ENCODE assay signal across 19 cellular contexts in the genomic region with DNA sequence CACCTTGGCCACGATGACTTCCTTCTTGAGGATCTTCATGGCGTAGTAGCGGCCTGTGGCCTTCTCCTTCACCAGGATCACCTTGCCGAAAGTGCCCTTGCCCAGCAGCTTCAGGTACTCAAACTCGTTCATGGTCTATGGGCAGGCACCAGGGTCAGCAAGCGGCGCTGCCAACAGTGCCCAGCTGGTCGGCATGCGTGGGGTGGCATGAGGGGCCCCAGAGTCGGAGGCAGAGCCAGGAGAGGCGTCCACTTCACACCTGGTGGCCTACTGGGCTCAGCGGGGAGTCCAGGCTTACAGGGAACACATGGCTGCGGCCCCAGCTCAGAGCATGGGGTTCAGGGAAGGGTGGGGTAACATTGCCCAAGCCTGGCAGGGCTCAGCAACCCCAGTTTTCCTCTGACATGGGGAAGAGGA. TPM values are rescaled to one million over a fixed set of nuclear protein-coding genes. Genes with fewer than 3 reads are reported as not detected.
DNase-seq lines count a peak whose midpoint lies in the region; ATAC-seq, FAIRE-seq and TF ChIP-seq lines count a peak whose summit lies in the region.
"Had no signal": no experiment of that assay in that cellular context is flagged by ENCODE, and none has a peak within 500 bp of the region (broad histone marks: within the 10 kb centered on the region; RNA-seq: fewer than 3 reads in every experiment).

No MANE protein-coding gene starts in this region.

- H3K79me1 ChIP-seq in neuronal stem cell (ENCODE audit: low read depth, low read length): peaks cover 14% of the 10 kb centered on the region

- H2BK5ac ChIP-seq in neuronal stem cell (ENCODE audit: low read length): no peak overlapping the region

- peaks cover 46% of the 10 kb centered on the region for H3K36me3 Mint-ChIP-seq in activated CD8-positive, alpha-beta memory T cell treated with anti-CD3 and anti-CD28 coated beads, Interleukin-2, amount 10 ng/mL, durations not matched to agents 7 days and 5 days

- H3K9me3 Mint-ChIP-seq in activated CD8-positive, alpha-beta memory T cell treated with anti-CD3 and anti-CD28 coated beads, Interleukin-2, amount 10 ng/mL, durations not matched to agents 7 days and 5 days (ENCODE audit: low read depth): no peaks in the 10 kb centered on the region
- H3K9me3 Mint-ChIP-seq: CD4-positive, alpha-beta memory T cell had no signal

- H3K4me2 ChIP-seq in HepG2 (ENCODE audit: low read depth, low read length): no peak overlapping the region
- no peak overlapping the region for H3K4me2 ChIP-seq in neuronal stem cell (ENCODE audit: insufficient read depth, low read length, poor library complexity, severe bottlenecking)
- H3K4me2 ChIP-seq: A549 had no signal

- no peak overlapping the region for H2BK15ac ChIP-seq in neuronal stem cell (ENCODE audit: low read length)

- ATAC-seq in HepG2 (no peak), right lobe of liver (no peak)
- ATAC-seq in activated CD8-positive, alpha-beta memory T cell treated with anti-CD3 and anti-CD28 coated beads, Interleukin-2, amount 10 ng/mL, durations not matched to agents 7 days and 5 days: no peak

- no peak overlapping the region for H3K9ac ChIP-seq in HepG2 (ENCODE audit: insufficient read depth, low read depth, low read length)
- H3K9ac ChIP-seq in neuronal stem cell (ENCODE audit: low read depth, low read length, poor library complexity): no peak overlapping the region
- no peak overlapping the region for H3K9ac ChIP-seq in colonic mucosa (ENCODE audit: low read depth in 2 of 2, low read length in 2 of 2)

- CTCF ChIA-PET in HepG2 (lab: Yijun Ruan, JAX; ENCODE audit: low intra/inter-chr PET ratio, low total read pairs): no interaction called here
- CTCF ChIA-PET in activated CD8-positive, alpha-beta memory T cell treated with anti-CD3 and anti-CD28 coated beads, Interleukin-2, amount 10 ng/mL, durations not matched to agents 7 days and 5 days (lab: Charles Lee): interaction anchor here (0.7 to 1.1 kb wide), 2 partner anchors 51 kb away, joined by 4 to 5 read pairs; no protein-coding TSS in a partner anchor

- H3K79me2 ChIP-seq in HepG2 (ENCODE audit: insufficient read depth, low read length): no peaks in the 10 kb centered on the region

- H3K27me3 Mint-ChIP-seq in activated CD8-positive, alpha-beta memory T cell treated with anti-CD3 and anti-CD28 coated beads, Interleukin-2, amount 10 ng/mL, durations not matched to agents 7 days and 5 days: no peaks in the 10 kb centered on the region
- H3K27me3 Mint-ChIP-seq: CD4-positive, alpha-beta memory T cell had no signal

- H3K27ac Mint-ChIP-seq in activated CD8-positive, alpha-beta memory T cell treated with anti-CD3 and anti-CD28 coated beads, Interleukin-2, amount 10 ng/mL, durations not matched to agents 7 days and 5 days: no peak overlapping the region

- H4K8ac ChIP-seq in neuronal stem cell (ENCODE audit: low read depth, low read length): no peak overlapping the region

- intact Hi-C loops in HepG2 (cut with micrococcal nuclease; ENCODE audit: unreplicated experiment): no loop called here
- intact Hi-C loops in right lobe of liver (cut with DNase I): no loop called here
- intact Hi-C loops in prostate gland (cut with DNase I): no loop called here
- intact Hi-C loops in colonic mucosa (cut with DNase I): loop anchor here (10.0 kb wide), 1 partner anchor 280 kb away; no protein-coding TSS in a partner anchor

- no peak overlapping the region for H2BK12ac ChIP-seq in neuronal stem cell (ENCODE audit: low read length)

- H3K36me3 ChIP-seq in HepG2 (replicated peaks in 1 of 2; ENCODE audit: control insufficient read depth in 1 of 2, insufficient read depth in 2 of 2, low read length in 2 of 2): peaks cover 25 to 38% of the 10 kb centered on the region in 2 experiments; a peak in 4 of 5 replicates
- peaks cover 0 to 28% (median 11%) of the 10 kb centered on the region in 4 donors for H3K36me3 ChIP-seq in right lobe of liver
- H3K36me3 ChIP-seq in neuronal stem cell (replicated peaks in 1 of 2; ENCODE audit: control insufficient read depth in 2 of 2, insufficient read depth in 2 of 2, low read length in 2 of 2): peaks cover 48 to 74% of the 10 kb centered on the region in 2 donors
- H3K36me3 ChIP-seq in prostate gland: peaks cover 0 to 10% of the 10 kb centered on the region in 2 donors
- peaks cover 3% of the 10 kb centered on the region for H3K36me3 ChIP-seq in colonic mucosa

- no peaks in the 10 kb centered on the region for H3K27me3 ChIP-seq in HepG2 (ENCODE audit: control insufficient read depth in 1 of 2, insufficient read depth in 2 of 2, low read length in 2 of 2)
- H3K27me3 ChIP-seq in right lobe of liver: no peaks in the 10 kb centered on the region
- H3K27me3 ChIP-seq in neuronal stem cell (ENCODE audit: control insufficient read depth in 3 of 3, insufficient read depth in 3 of 3, low read depth in 1 of 3, low read length in 3 of 3): no peaks in the 10 kb centered on the region
- no peaks in the 10 kb centered on the region for H3K27me3 ChIP-seq in prostate gland (replicated peaks; ENCODE audit: insufficient read depth)
- no peaks in the 10 kb centered on the region for H3K27me3 ChIP-seq in colonic mucosa

- WGBS in HepG2 (ENCODE audit: low lambda C conversion rate): 87% methylated on average over 11 of the region's 13 CpGs
- 100% methylated on average over 8 of the region's 13 CpGs for WGBS in right lobe of liver (ENCODE audit: insufficient coverage, low coverage, low lambda C conversion rate, missing lambda C conversion rate)
- no CpG with 5 or more reads among the region's 13 CpGs for WGBS in neuronal stem cell (ENCODE audit: extremely low coverage in 2 of 2, insufficient read length in 2 of 2, insufficient replicate concordance in 1 of 2), 2 donors
- WGBS in prostate gland: 85% methylated on average over 13 of the region's 13 CpGs

- TF ChIP-seq EP300 in HepG2 (IDR thresholded peaks at IDR 0.05; ENCODE audit: low read depth in 2 of 2, low read length in 2 of 2) (no peak), HepG2 (CRISPR knock-in tag; IDR thresholded peaks at IDR 0.05; ENCODE audit: borderline replicate concordance) (no peak)

- in situ Hi-C loops in HepG2 (cut with HindIII; ENCODE audit: extremely low pct_ligation_motif_present, low pct_unique_long_range_greater_than_20kb): no loop called here

- H3K4me1 ChIP-seq in HepG2 (ENCODE audit: insufficient read depth, low read length): 0 out of 2 replicates have a peak, but pooled peaks cover under 1% of the 10 kb centered on the region
- no peaks in the 10 kb centered on the region for H3K4me1 ChIP-seq in right lobe of liver
- peaks cover 0 to 24% of the 10 kb centered on the region in 2 donors for H3K4me1 ChIP-seq in neuronal stem cell (ENCODE audit: control insufficient read depth in 2 of 2, insufficient read depth in 1 of 2, low read depth in 1 of 2, low read length in 2 of 2)
- H3K4me1 ChIP-seq in prostate gland (replicated peaks): peaks cover 20% of the 10 kb centered on the region
- no peaks in the 10 kb centered on the region for H3K4me1 ChIP-seq in colonic mucosa
- H3K4me1 ChIP-seq: A549 had no signal

- 0 out of 2 replicates have a peak, but pooled peaks cover 3% of the 10 kb centered on the region for H4K20me1 ChIP-seq in HepG2 (ENCODE audit: insufficient read depth, low read length)

- H2BK120ac ChIP-seq in neuronal stem cell (ENCODE audit: low read depth, low read length): no peak overlapping the region

- H3K18ac ChIP-seq in neuronal stem cell (ENCODE audit: low read length): no peak overlapping the region

- no peak overlapping the region for H3K4ac ChIP-seq in neuronal stem cell (ENCODE audit: low read length)

- H3K4me3 Mint-ChIP-seq in activated CD8-positive, alpha-beta memory T cell treated with anti-CD3 and anti-CD28 coated beads, Interleukin-2, amount 10 ng/mL, durations not matched to agents 7 days and 5 days: no peak overlapping the region
- H3K4me3 Mint-ChIP-seq: CD14-positive monocyte; CD4-positive, alpha-beta memory T cell had no signal

- no peak for TF ChIP-seq RAD21 in HepG2 (CRISPR knock-in tag; IDR thresholded peaks at IDR 0.05)

- H2AK5ac ChIP-seq in neuronal stem cell (ENCODE audit: low read depth, low read length): no peak overlapping the region

- H2AFZ ChIP-seq in HepG2 (ENCODE audit: low read length) (no peak overlapping the region), neuronal stem cell (ENCODE audit: low read length) (no peak overlapping the region)

- H3K27ac ChIP-seq in HepG2 (ENCODE audit: extremely low read length, insufficient read depth, low read length) (no peak overlapping the region), right lobe of liver (no peak overlapping the region), neuronal stem cell (replicated peaks; ENCODE audit: low read length) (no peak overlapping the region), prostate gland (peak overlapping the region; percentile 58 to 73), colonic mucosa (no peak overlapping the region)
- H3K27ac ChIP-seq: 22Rv1, A549 had no signal

- H3K14ac ChIP-seq in neuronal stem cell (ENCODE audit: low read length): no peak overlapping the region

- no peaks in the 10 kb centered on the region for H3K4me1 Mint-ChIP-seq in activated CD8-positive, alpha-beta memory T cell treated with anti-CD3 and anti-CD28 coated beads, Interleukin-2, amount 10 ng/mL, durations not matched to agents 7 days and 5 days
- H3K4me1 Mint-ChIP-seq: CD14-positive monocyte; CD4-positive, alpha-beta memory T cell had no signal

- POLR2A ChIA-PET in HepG2 (lab: Yijun Ruan, JAX): no interaction called here

- peak overlapping the region; percentile 55 for H3K23ac ChIP-seq in neuronal stem cell (ENCODE audit: low read depth, low read length, poor library complexity)

- H3K4me3 ChIP-seq in HepG2 (replicated peaks in 1 of 3; ENCODE audit: insufficient read depth in 1 of 3, low read depth in 2 of 3, low read length in 3 of 3) (no peak overlapping the region), right lobe of liver (no peak overlapping the region), neuronal stem cell (ENCODE audit: low read length in 2 of 2) (no peak overlapping the region), prostate gland (no peak overlapping the region), colonic mucosa (no peak overlapping the region)
- H3K4me3 ChIP-seq: A549 had no signal

- TF ChIP-seq POLR2A in HepG2 (IDR thresholded peaks at IDR 0.05; ENCODE audit: insufficient read depth in 1 of 2, low read depth in 2 of 2, low read length in 2 of 2) (no peak), right lobe of liver (IDR thresholded peaks at IDR 0.05) (no peak), prostate gland (IDR thresholded peaks at IDR 0.05) (no peak)

- H3K9me3 ChIP-seq in HepG2 (ENCODE audit: low read length): peaks cover 8% of the 10 kb centered on the region
- no peaks in the 10 kb centered on the region for H3K9me3 ChIP-seq in right lobe of liver
- peaks cover 11 to 16% of the 10 kb centered on the region in 2 donors for H3K9me3 ChIP-seq in neuronal stem cell (replicated peaks in 1 of 2; ENCODE audit: control insufficient read depth in 2 of 2, insufficient read depth in 1 of 2, low read depth in 1 of 2, low read length in 2 of 2)
- no peaks in the 10 kb centered on the region for H3K9me3 ChIP-seq in prostate gland
- H3K9me3 ChIP-seq in colonic mucosa: no peaks in the 10 kb centered on the region

- BruUV-seq in HepG2 (replicated peaks; lab: Mats Ljungman, UMichigan): no TSS peak

- no peak for TF ChIP-seq CTCF in HepG2 (CRISPR knock-in tag; IDR thresholded peaks at IDR 0.05)
- no peak for TF ChIP-seq CTCF in right lobe of liver (IDR thresholded peaks at IDR 0.05)
- TF ChIP-seq CTCF in prostate gland (IDR thresholded peaks at IDR 0.05): no peak
- TF ChIP-seq CTCF in colonic mucosa (IDR thresholded peaks at IDR 0.05): no peak

- H4K91ac ChIP-seq in neuronal stem cell (ENCODE audit: low read depth, low read length, poor library complexity): no peak overlapping the region

- FAIRE-seq in HepG2 (lab: Jason Lieb, UNC): no peak
- FAIRE-seq: A549, HTR-8/SVneo had no signal

- DNase-seq in HepG2 (ENCODE audit: low spot score): no peak
- no peak for DNase-seq in right lobe of liver
- no peak for DNase-seq in neuronal stem cell (ENCODE audit: low spot score)
- no peak for DNase-seq in prostate gland (ENCODE audit: low spot score)
- no peak for DNase-seq in activated CD8-positive, alpha-beta memory T cell treated with anti-CD3 and anti-CD28 coated beads, Interleukin-2, amount 10 ng/mL, durations not matched to agents 7 days and 5 days
- DNase-seq in mucosa of gallbladder (ENCODE audit: low spot score): no peak
- no peak for DNase-seq in colonic mucosa
- no peak for DNase-seq in RPMI8226
- DNase-seq: AML-193; CD4-positive, alpha-beta memory T cell; DMS153; DMS79; GDM1; GOT3; H7 had no signal

RNA-seq across cellular contexts. Expression of a gene that starts 20.5 kb away (rescaled TPM):
- total RNA-seq in HepG2 (2016; rRNA removed; fragmentation: Illumina TruSeq; extraction: Trizol): 85.7 and 96.2 TPM in 2 replicates
- total RNA-seq in HepG2 (2016; cell fraction: cytosol; rRNA removed; fragmentation: Illumina TruSeq; extraction: Trizol; ENCODE audit: low read depth): 66.8 and 84.2 TPM in 2 replicates
- total RNA-seq in HepG2 (2016; cell fraction: insoluble cytoplasmic fraction; rRNA removed; fragmentation: Illumina TruSeq; extraction: Trizol): 76.8 and 97.9 TPM in 2 replicates
- total RNA-seq in HepG2 (2016; cell fraction: membrane; rRNA removed; fragmentation: Illumina TruSeq; extraction: Trizol): 171 and 190 TPM in 2 replicates
- 48.2 and 57.1 TPM in 2 replicates for total RNA-seq in HepG2 (2016; cell fraction: nucleus; rRNA removed; fragmentation: Illumina TruSeq; extraction: Trizol)
- polyA plus RNA-seq in HepG2 (2011; rRNA removed): 116 and 135 TPM in 2 replicates
- 114 and 136 TPM in 2 replicates for polyA plus RNA-seq in HepG2 (2011; cell fraction: cytosol; rRNA removed)
- 362 and 435 TPM in 2 replicates for polyA plus RNA-seq in HepG2 (2011; cell fraction: nucleus; rRNA removed)
- polyA plus RNA-seq in HepG2 (2012): 58.6 and 80.7 TPM in 2 replicates
- polyA plus RNA-seq in HepG2 (2016; cell fraction: cytosol; fragmentation: Illumina TruSeq; extraction: Trizol; ENCODE audit: low read depth): 81.6 and 107 TPM in 2 replicates
- 105 and 119 TPM in 2 replicates for polyA plus RNA-seq in HepG2 (2016; cell fraction: insoluble cytoplasmic fraction; fragmentation: Illumina TruSeq; extraction: Trizol; ENCODE audit: low read depth)
- 182 and 194 TPM in 2 replicates for polyA plus RNA-seq in HepG2 (2016; cell fraction: membrane; fragmentation: Illumina TruSeq; extraction: Trizol; ENCODE audit: low read depth)
- 146 and 159 TPM in 2 replicates for polyA plus RNA-seq in HepG2 (2016; cell fraction: nucleus; fragmentation: Illumina TruSeq; extraction: Trizol; ENCODE audit: insufficient read depth, low read depth)
- polyA minus RNA-seq in HepG2 (2011; rRNA and poly(A)+ RNA removed; ENCODE audit: low replicate concordance): 159 and 183 TPM in 2 replicates
- polyA minus RNA-seq in HepG2 (2011; cell fraction: cytosol; rRNA and poly(A)+ RNA removed): 76.1 and 78.3 TPM in 2 replicates
- 46.7 and 48.0 TPM in 2 replicates for polyA minus RNA-seq in HepG2 (2011; cell fraction: nucleus; rRNA and poly(A)+ RNA removed)
- total RNA-seq in right lobe of liver: 10 to 100 TPM; 66.7 to 92.1 (median 83.9) TPM
- 84.4 TPM for polyA plus RNA-seq in neuronal stem cell (2013, experiment 1 of 2)
- polyA plus RNA-seq in neuronal stem cell (2013, experiment 2 of 2): 82.3 TPM
- total RNA-seq in prostate gland: 100 to 1,000 TPM; 154 to 200 TPM
- 100 to 1,000 TPM; 178 to 202 TPM for total RNA-seq in activated CD8-positive, alpha-beta memory T cell treated with anti-CD3 and anti-CD28 coated beads, Interleukin-2, amount 10 ng/mL, durations not matched to agents 7 days and 5 days
- 166 TPM for total RNA-seq in mucosa of gallbladder
- 100 to 1,000 TPM; 117 to 181 TPM for total RNA-seq in colonic mucosa

RNA-seq across cellular contexts. Expression of a gene that starts 22.1 kb away (rescaled TPM):
- total RNA-seq in HepG2 (2016; rRNA removed; fragmentation: Illumina TruSeq; extraction: Trizol): 153 and 186 TPM in 2 replicates
- total RNA-seq in HepG2 (2016; cell fraction: cytosol; rRNA removed; fragmentation: Illumina TruSeq; extraction: Trizol; ENCODE audit: low read depth): 171 and 229 TPM in 2 replicates
- 166 and 191 TPM in 2 replicates for total RNA-seq in HepG2 (2016; cell fraction: insoluble cytoplasmic fraction; rRNA removed; fragmentation: Illumina TruSeq; extraction: Trizol)
- 186 and 219 TPM in 2 replicates for total RNA-seq in HepG2 (2016; cell fraction: membrane; rRNA removed; fragmentation: Illumina TruSeq; extraction: Trizol)
- 86.2 and 101 TPM in 2 replicates for total RNA-seq in HepG2 (2016; cell fraction: nucleus; rRNA removed; fragmentation: Illumina TruSeq; extraction: Trizol)
- 123 and 142 TPM in 2 replicates for polyA plus RNA-seq in HepG2 (2011; rRNA removed)
- polyA plus RNA-seq in HepG2 (2011; cell fraction: cytosol; rRNA removed): 108 and 239 TPM in 2 replicates
- 125 and 162 TPM in 2 replicates for polyA plus RNA-seq in HepG2 (2011; cell fraction: nucleus; rRNA removed)
- 61.3 and 68.1 TPM in 2 replicates for polyA plus RNA-seq in HepG2 (2012)
- polyA plus RNA-seq in HepG2 (2016; cell fraction: cytosol; fragmentation: Illumina TruSeq; extraction: Trizol; ENCODE audit: low read depth): 162 and 202 TPM in 2 replicates
- 128 and 130 TPM in 2 replicates for polyA plus RNA-seq in HepG2 (2016; cell fraction: insoluble cytoplasmic fraction; fragmentation: Illumina TruSeq; extraction: Trizol; ENCODE audit: low read depth)
- polyA plus RNA-seq in HepG2 (2016; cell fraction: membrane; fragmentation: Illumina TruSeq; extraction: Trizol; ENCODE audit: low read depth): 134 and 168 TPM in 2 replicates
- polyA plus RNA-seq in HepG2 (2016; cell fraction: nucleus; fragmentation: Illumina TruSeq; extraction: Trizol; ENCODE audit: insufficient read depth, low read depth): 129 and 133 TPM in 2 replicates
- 49.5 and 64.5 TPM in 2 replicates for polyA minus RNA-seq in HepG2 (2011; rRNA and poly(A)+ RNA removed; ENCODE audit: low replicate concordance)
- 22.7 and 31.5 TPM in 2 replicates for polyA minus RNA-seq in HepG2 (2011; cell fraction: cytosol; rRNA and poly(A)+ RNA removed)
- polyA minus RNA-seq in HepG2 (2011; cell fraction: nucleus; rRNA and poly(A)+ RNA removed): 17.3 and 18.4 TPM in 2 replicates
- 100 to 1,000 TPM in 2 of 6 experiments, 10 to 100 TPM in 4; 38.1 to 252 (median 50.6) TPM for total RNA-seq in right lobe of liver
- 109 TPM for polyA plus RNA-seq in neuronal stem cell (2013, experiment 1 of 2)
- polyA plus RNA-seq in neuronal stem cell (2013, experiment 2 of 2): 114 TPM
- 100 to 1,000 TPM; 249 to 514 TPM for total RNA-seq in prostate gland
- 100 to 1,000 TPM; 127 to 140 TPM for total RNA-seq in activated CD8-positive, alpha-beta memory T cell treated with anti-CD3 and anti-CD28 coated beads, Interleukin-2, amount 10 ng/mL, durations not matched to agents 7 days and 5 days
- 80.6 TPM for total RNA-seq in mucosa of gallbladder
- 100 to 1,000 TPM in 1 of 2 donors, 10 to 100 TPM in 1; 58.8 to 153 TPM for total RNA-seq in colonic mucosa

RNA-seq across cellular contexts. Expression of a gene that starts 25.8 kb away (rescaled TPM):
- 3.2 and 4.2 TPM in 2 replicates for total RNA-seq in HepG2 (2016; rRNA removed; fragmentation: Illumina TruSeq; extraction: Trizol)
- 1.2 and 1.6 TPM in 2 replicates for total RNA-seq in HepG2 (2016; cell fraction: cytosol; rRNA removed; fragmentation: Illumina TruSeq; extraction: Trizol; ENCODE audit: low read depth)
- total RNA-seq in HepG2 (2016; cell fraction: insoluble cytoplasmic fraction; rRNA removed; fragmentation: Illumina TruSeq; extraction: Trizol): 2.4 and 3.9 TPM in 2 replicates
- total RNA-seq in HepG2 (2016; cell fraction: membrane; rRNA removed; fragmentation: Illumina TruSeq; extraction: Trizol): 4.3 and 4.4 TPM in 2 replicates
- 3.6 and 4.2 TPM in 2 replicates for total RNA-seq in HepG2 (2016; cell fraction: nucleus; rRNA removed; fragmentation: Illumina TruSeq; extraction: Trizol)
- 2.8 and 4.0 TPM in 2 replicates for polyA plus RNA-seq in HepG2 (2011; rRNA removed)
- polyA plus RNA-seq in HepG2 (2011; cell fraction: cytosol; rRNA removed): 3.7 and 4.3 TPM in 2 replicates
- polyA plus RNA-seq in HepG2 (2011; cell fraction: nucleus; rRNA removed): 7.2 and 7.5 TPM in 2 replicates
- 3.6 and 4.3 TPM in 2 replicates for polyA plus RNA-seq in HepG2 (2012)
- polyA plus RNA-seq in HepG2 (2016; cell fraction: cytosol; fragmentation: Illumina TruSeq; extraction: Trizol; ENCODE audit: low read depth): 1.0 and 1.1 TPM in 2 replicates
- polyA plus RNA-seq in HepG2 (2016; cell fraction: insoluble cytoplasmic fraction; fragmentation: Illumina TruSeq; extraction: Trizol; ENCODE audit: low read depth): 2.3 and 2.7 TPM in 2 replicates
- polyA plus RNA-seq in HepG2 (2016; cell fraction: membrane; fragmentation: Illumina TruSeq; extraction: Trizol; ENCODE audit: low read depth): 3.4 and 3.5 TPM in 2 replicates
- polyA plus RNA-seq in HepG2 (2016; cell fraction: nucleus; fragmentation: Illumina TruSeq; extraction: Trizol; ENCODE audit: insufficient read depth, low read depth): 2.8 and 3.1 TPM in 2 replicates
- polyA minus RNA-seq in HepG2 (2011; rRNA and poly(A)+ RNA removed; ENCODE audit: low replicate concordance): 6.6 and 17.0 TPM in 2 replicates
- 6.2 and 8.1 TPM in 2 replicates for polyA minus RNA-seq in HepG2 (2011; cell fraction: cytosol; rRNA and poly(A)+ RNA removed)
- polyA minus RNA-seq in HepG2 (2011; cell fraction: nucleus; rRNA and poly(A)+ RNA removed): 8.2 TPM in 2 replicates
- 10 to 100 TPM in 2 of 6 experiments, 1 to 10 TPM in 4; 2.2 to 13.7 (median 3.6) TPM for total RNA-seq in right lobe of liver
- polyA plus RNA-seq in neuronal stem cell (2013, experiment 1 of 2): 0.95 TPM
- polyA plus RNA-seq in neuronal stem cell (2013, experiment 2 of 2): 0.87 TPM
- 10 to 100 TPM; 28.4 to 40.9 TPM for total RNA-seq in prostate gland
- total RNA-seq in activated CD8-positive, alpha-beta memory T cell treated with anti-CD3 and anti-CD28 coated beads, Interleukin-2, amount 10 ng/mL, durations not matched to agents 7 days and 5 days: 1 to 10 TPM; 4.9 to 5.5 TPM
- 10.3 TPM for total RNA-seq in mucosa of gallbladder
- 1 to 10 TPM; 6.6 to 7.0 TPM for total RNA-seq in colonic mucosa

RNA-seq across cellular contexts. Expression of a gene that starts 51.1 kb away (rescaled TPM):
- total RNA-seq in HepG2 (2016; rRNA removed; fragmentation: Illumina TruSeq; extraction: Trizol): 0.98 and 1.0 TPM in 2 replicates
- 0.81 and 1.1 TPM in 2 replicates for total RNA-seq in HepG2 (2016; cell fraction: cytosol; rRNA removed; fragmentation: Illumina TruSeq; extraction: Trizol; ENCODE audit: low read depth)
- 0.56 and 1.3 TPM in 2 replicates for total RNA-seq in HepG2 (2016; cell fraction: insoluble cytoplasmic fraction; rRNA removed; fragmentation: Illumina TruSeq; extraction: Trizol)
- 1.6 and 1.9 TPM in 2 replicates for total RNA-seq in HepG2 (2016; cell fraction: membrane; rRNA removed; fragmentation: Illumina TruSeq; extraction: Trizol)
- total RNA-seq in HepG2 (2016; cell fraction: nucleus; rRNA removed; fragmentation: Illumina TruSeq; extraction: Trizol): 1.3 and 1.5 TPM in 2 replicates
- 36.7 and 45.2 TPM in 2 replicates for polyA plus RNA-seq in HepG2 (2011; rRNA removed)
- polyA plus RNA-seq in HepG2 (2011; cell fraction: cytosol; rRNA removed): 20.7 and 22.4 TPM in 2 replicates
- polyA plus RNA-seq in HepG2 (2011; cell fraction: nucleus; rRNA removed): 219 and 230 TPM in 2 replicates
- 37.3 and 46.9 TPM in 2 replicates for polyA plus RNA-seq in HepG2 (2012)
- polyA plus RNA-seq in HepG2 (2016; cell fraction: cytosol; fragmentation: Illumina TruSeq; extraction: Trizol; ENCODE audit: low read depth): 0.70 and 1.5 TPM in 2 replicates
- 1.3 and 2.2 TPM in 2 replicates for polyA plus RNA-seq in HepG2 (2016; cell fraction: insoluble cytoplasmic fraction; fragmentation: Illumina TruSeq; extraction: Trizol; ENCODE audit: low read depth)
- polyA plus RNA-seq in HepG2 (2016; cell fraction: membrane; fragmentation: Illumina TruSeq; extraction: Trizol; ENCODE audit: low read depth): 1.5 and 2.0 TPM in 2 replicates
- 3.7 and 4.4 TPM in 2 replicates for polyA plus RNA-seq in HepG2 (2016; cell fraction: nucleus; fragmentation: Illumina TruSeq; extraction: Trizol; ENCODE audit: insufficient read depth, low read depth)
- 12.3 and 14.1 TPM in 2 replicates for polyA minus RNA-seq in HepG2 (2011; rRNA and poly(A)+ RNA removed; ENCODE audit: low replicate concordance)
- 6.8 and 7.6 TPM in 2 replicates for polyA minus RNA-seq in HepG2 (2011; cell fraction: cytosol; rRNA and poly(A)+ RNA removed)
- 30.6 and 31.2 TPM in 2 replicates for polyA minus RNA-seq in HepG2 (2011; cell fraction: nucleus; rRNA and poly(A)+ RNA removed)
- total RNA-seq in right lobe of liver: 10 to 100 TPM in 5 of 6 experiments, 1 to 10 TPM in 1; 8.1 to 50.5 (median 36.8) TPM
- polyA plus RNA-seq in neuronal stem cell (2013, experiment 1 of 2): 23.8 TPM
- polyA plus RNA-seq in neuronal stem cell (2013, experiment 2 of 2): 21.4 TPM
- 10 to 100 TPM; 18.3 to 44.4 TPM for total RNA-seq in prostate gland
- 1 to 10 TPM; 2.5 to 3.5 TPM for total RNA-seq in activated CD8-positive, alpha-beta memory T cell treated with anti-CD3 and anti-CD28 coated beads, Interleukin-2, amount 10 ng/mL, durations not matched to agents 7 days and 5 days
- 49.3 TPM for total RNA-seq in mucosa of gallbladder
- total RNA-seq in colonic mucosa: 1 to 10 TPM; 3.5 to 4.0 TPM

Comparison
In these comparisons a context has a peak if more than half of its experiments do, and no peak if none do; other contexts are left out.
1. H3K27ac ChIP-seq: peak in prostate gland (2 of 2); none in HepG2 (single experiment), right lobe of liver (0 of 3), neuronal stem cell (single experiment) and colonic mucosa (single experiment).